Comparison of ENCODE assay signal across 19 cellular contexts in the genomic region with DNA sequence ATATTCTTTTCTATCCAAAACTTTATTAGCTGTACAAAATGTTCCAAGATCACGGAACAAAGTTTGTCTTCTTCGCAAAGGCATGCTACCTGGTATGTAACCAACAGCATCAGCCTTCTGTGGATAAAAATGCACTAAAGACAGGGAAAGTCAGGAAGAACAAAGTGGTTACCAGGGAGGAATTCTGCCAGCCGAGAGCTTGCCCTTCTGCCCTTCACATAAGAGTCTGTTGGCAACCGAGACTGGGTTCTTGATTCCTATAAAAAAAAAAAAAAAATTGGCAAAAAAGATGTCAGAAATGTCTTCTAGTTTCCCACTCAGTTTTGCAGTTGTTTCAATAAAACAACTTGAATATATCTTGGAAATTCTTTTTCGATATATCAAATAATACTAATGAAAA. TPM values are rescaled to one million over a fixed set of nuclear protein-coding genes. Genes with fewer than 3 reads are reported as not detected.
DNase-seq lines count a peak whose midpoint lies in the region; ATAC-seq and TF ChIP-seq lines count a peak whose summit lies in the region.
"Had no signal": no experiment of that assay in that cellular context is flagged by ENCODE, and none has a peak within 500 bp of the region (broad histone marks: within the 10 kb centered on the region; RNA-seq: fewer than 3 reads in every experiment).

No MANE protein-coding gene starts in this region.

- intact Hi-C loops in Right ventricle myocardium superior (cut with DNase I) (no loop called here), Right ventricle myocardium inferior (cut with DNase I) (no loop called here), left cardiac atrium (cut with DNase I) (no loop called here)

- no peak overlapping the region for H2BK5ac ChIP-seq in trophoblast cell (ENCODE audit: low read depth, low read length, poor library complexity)

- H2BK12ac ChIP-seq in trophoblast cell (ENCODE audit: low read length), result peak overlapping the region; percentile 9

- H3K36me3 ChIP-seq in right atrium auricular region (peaks cover 2% of the 10 kb centered on the region), trophoblast cell (ENCODE audit: control insufficient read depth in 1 of 2, insufficient read depth in 2 of 2, low read length in 2 of 2) (peaks cover 4% of the 10 kb centered on the region in 2 experiments)

- WGBS in trophoblast cell (ENCODE audit: extremely low coverage, insufficient coverage, insufficient read length), result no CpG with 5 or more reads among the region's 5 CpGs

- H3K4me3 ChIP-seq in right atrium auricular region (no peak overlapping the region), trophoblast cell (ENCODE audit: low read depth, low read length) (no peak overlapping the region)
- H3K4me3 ChIP-seq: BLaER1, GM12878, GM23248 had no signal

- peaks cover 0 to under 1% of the 10 kb centered on the region in 2 donors for H3K9me3 ChIP-seq in right atrium auricular region
- no peaks in the 10 kb centered on the region for H3K9me3 ChIP-seq in trophoblast cell (ENCODE audit: insufficient read depth, low read depth, low read length)
- H3K9me3 ChIP-seq: Caco-2 had no signal

- H3K79me2 ChIP-seq in trophoblast cell (ENCODE audit: control insufficient read depth, insufficient read depth, low read length, poor library complexity), result no peaks in the 10 kb centered on the region

- H2BK120ac ChIP-seq in trophoblast cell (ENCODE audit: insufficient read depth, low read length, poor library complexity), result no peak overlapping the region

- H3K18ac ChIP-seq in trophoblast cell (ENCODE audit: low read length), result no peak overlapping the region

- peak; percentile 78 for ATAC-seq in Right ventricle myocardium superior (ENCODE audit: poor library complexity)
- ATAC-seq in Right ventricle myocardium inferior, result no peak
- peak; percentile 62 to 63 for ATAC-seq in left cardiac atrium
- ATAC-seq: CD8-positive, alpha-beta T cell; GM12878 had no signal

- H3K23ac ChIP-seq in trophoblast cell (ENCODE audit: low read length), result no peak overlapping the region

- H3K4ac ChIP-seq in trophoblast cell (ENCODE audit: low read depth, low read length), result no peak overlapping the region

- no peak overlapping the region for H2AFZ ChIP-seq in trophoblast cell (ENCODE audit: insufficient read depth, low read length, poor library complexity)
- H2AFZ ChIP-seq: GM23248 had no signal

- no peak overlapping the region for H4K8ac ChIP-seq in trophoblast cell (ENCODE audit: low read depth, low read length)

- H3K4me2 ChIP-seq in trophoblast cell (ENCODE audit: low read length), result no peak overlapping the region
- H3K4me2 ChIP-seq: BLaER1 had no signal

- H2AK5ac ChIP-seq in trophoblast cell (ENCODE audit: low read length), result no peak overlapping the region

- TF ChIP-seq CTCF in right atrium auricular region (IDR thresholded peaks at IDR 0.05), result no peak

- H3K9ac ChIP-seq in trophoblast cell (ENCODE audit: low read length), result no peak overlapping the region
- H3K9ac ChIP-seq: BLaER1, GM23248 had no signal

- no peak overlapping the region for H4K91ac ChIP-seq in trophoblast cell (ENCODE audit: low read depth, low read length)

- no peak overlapping the region for H4K12ac ChIP-seq in trophoblast cell (ENCODE audit: low read depth, low read length)

- H3K14ac ChIP-seq in trophoblast cell (ENCODE audit: low read length), result no peak overlapping the region

- no peaks in the 10 kb centered on the region for H3K27me3 ChIP-seq in right atrium auricular region
- no peaks in the 10 kb centered on the region for H3K27me3 ChIP-seq in trophoblast cell (ENCODE audit: insufficient read depth, low read length)
- H3K27me3 ChIP-seq: BLaER1 had no signal

- H3K4me1 ChIP-seq in right atrium auricular region (no peaks in the 10 kb centered on the region), trophoblast cell (ENCODE audit: control insufficient read depth in 1 of 2, insufficient read depth in 2 of 2, low read length in 2 of 2) (no peaks in the 10 kb centered on the region)
- H3K4me1 ChIP-seq: BLaER1, Caco-2 had no signal

- no peak for DNase-seq in Right ventricle myocardium superior
- no peak for DNase-seq in Right ventricle myocardium inferior (ENCODE audit: missing footprints)
- no peak for DNase-seq in left cardiac atrium
- DNase-seq in right atrium auricular region (ENCODE audit: low spot score), result no peak
- DNase-seq in trophoblast cell, result no peak
- no peak for DNase-seq in DMS79 treated with DMSO at 0.1 percent for 48 hours (lab: John Stamatoyannopoulos, UW)
- DNase-seq: Caco-2; CD4-positive, CD25-positive, alpha-beta regulatory T cell; CD8-positive, alpha-beta T cell; DMS153; EL; GDM1; GM23248; H7; HCEC 1CT had no signal

- H3K79me1 ChIP-seq in trophoblast cell (ENCODE audit: low read length), result no peaks in the 10 kb centered on the region

- no peak overlapping the region for H3K27ac ChIP-seq in right atrium auricular region
- H3K27ac ChIP-seq in trophoblast cell (ENCODE audit: low read depth, low read length), result no peak overlapping the region
- H3K27ac ChIP-seq: 22Rv1, BLaER1, C4-2B, GM23248 had no signal

RNA-seq across cellular contexts. Expression of gene TASP1, which starts 58.0 kb away (rescaled TPM):
- total RNA-seq in Right ventricle myocardium superior (4.7 TPM), Right ventricle myocardium inferior (4.3 TPM), left cardiac atrium (10 to 100 TPM in 1 of 2 donors, 1 to 10 TPM in 1; 5.7 to 13.8 TPM), right atrium auricular region (1 to 10 TPM; 5.2 to 7.2 TPM)
- 4.5 and 4.8 TPM in 2 replicates for polyA plus RNA-seq in trophoblast cell (2013)
